Comparison of ENCODE assay signal across 9 cellular contexts in genomic region chr3:42097166-42097946, GRCh38. TPM values are rescaled to one million over a fixed set of nuclear protein-coding genes. Genes with fewer than 3 reads are reported as not detected.
DNase-seq lines count a peak whose midpoint lies in the region; ATAC-seq and TF ChIP-seq lines count a peak whose summit lies in the region.
"Had no signal": no experiment of that assay in that cellular context is flagged by ENCODE, and none has a peak within 500 bp of the region (broad histone marks: within the 10 kb centered on the region; RNA-seq: fewer than 3 reads in every experiment).

No MANE protein-coding gene starts in this region.

- 58 to 62% methylated on average over 9 of the region's 9 CpGs for WGBS in sigmoid colon, 2 donors

- TF ChIP-seq CTCF in sigmoid colon (IDR thresholded peaks at IDR 0.05) = peak in 1 of 4 experiments; percentile 10

- no peak overlapping the region for H3K4me3 Mint-ChIP-seq in effector memory CD8-positive, alpha-beta T cell
- H3K4me3 Mint-ChIP-seq: neural crest cell had no signal

- intact Hi-C loops in sigmoid colon (cut with DNase I) = no loop called here

- H3K36me3 ChIP-seq in sigmoid colon = no peaks in the 10 kb centered on the region

- H3K4me1 Mint-ChIP-seq in effector memory CD8-positive, alpha-beta T cell (ENCODE audit: low read depth in 2 of 2) = peaks cover 5 to 8% of the 10 kb centered on the region in 2 donors

- H3K27me3 ChIP-seq in sigmoid colon = no peaks in the 10 kb centered on the region

- DNase-seq in Daoy (ENCODE audit: low read depth) = peak; percentile 56
- DNase-seq in RKO (ENCODE audit: low spot score) = peak; percentile 9
- DNase-seq in effector memory CD8-positive, alpha-beta T cell = no peak
- DNase-seq in sigmoid colon = no peak
- DNase-seq in mesenteric fat pad (ENCODE audit: low spot score) = no peak
- no peak for DNase-seq in medulla oblongata (ENCODE audit: extremely low spot score)
- no peak for DNase-seq in T1000 (lab: John Stamatoyannopoulos, UW)

- H3K27me3 Mint-ChIP-seq in effector memory CD8-positive, alpha-beta T cell = no peaks in the 10 kb centered on the region

- no peaks in the 10 kb centered on the region for H3K9me3 ChIP-seq in sigmoid colon

- H3K9me3 Mint-ChIP-seq in effector memory CD8-positive, alpha-beta T cell = no peaks in the 10 kb centered on the region
- H3K9me3 Mint-ChIP-seq: neural crest cell had no signal

- H3K27ac Mint-ChIP-seq in effector memory CD8-positive, alpha-beta T cell = peak overlapping the region; percentile 0 to 61

- no peak for TF ChIP-seq POLR2A in sigmoid colon (IDR thresholded peaks at IDR 0.05)

- H3K4me1 ChIP-seq in sigmoid colon = peaks cover 0 to 72% (median 50%) of the 10 kb centered on the region in 4 donors

- no peak for TF ChIP-seq EP300 in sigmoid colon (IDR thresholded peaks at IDR 0.05)

- ATAC-seq in effector memory CD8-positive, alpha-beta T cell (replicated peaks) = no peak
- ATAC-seq in HG03571 (IDR thresholded peaks at IDR 0.05; ENCODE audit: unreplicated experiment) = no peak

- H3K36me3 Mint-ChIP-seq in effector memory CD8-positive, alpha-beta T cell (ENCODE audit: insufficient read depth) = peaks cover 3% of the 10 kb centered on the region

- H3K27ac ChIP-seq in sigmoid colon = peak overlapping the region in 3 of 4 donors; percentile 51 to 66 (median 55)

- no peak overlapping the region for H3K4me3 ChIP-seq in sigmoid colon

RNA-seq across cellular contexts. Expression of gene TRAK1, which starts 6.2 kb away (rescaled TPM):
- total RNA-seq in Daoy (2014; rRNA removed; shearing (Covaris generic)) = 7.1 and 7.4 TPM in 2 replicates
- 10 to 100 TPM; 17.6 to 42.7 (median 27.2) TPM for total RNA-seq in sigmoid colon
- 10 to 100 TPM; 31.8 to 39.5 (median 37.9) TPM for polyA plus RNA-seq in sigmoid colon
- total RNA-seq in mesenteric fat pad = 38.3 TPM

Comparison
In these comparisons a context has a peak if more than half of its experiments do, and no peak if none do; other contexts are left out.
1. DNase-seq: peak in Daoy (single experiment) and RKO (single experiment); none in effector memory CD8-positive, alpha-beta T cell (0 of 3), sigmoid colon (single experiment), mesenteric fat pad (single experiment), medulla oblongata (single experiment) and T1000 (single experiment).